ENCODE assay signal across 19 cellular contexts in genomic region chr13:105969761-105970160, GRCh38.
DNase-seq lines count a peak whose midpoint lies in the region; TF ChIP-seq lines count a peak whose summit lies in the region.
"Had no signal": no experiment of that assay in that cellular context is flagged by ENCODE, and none has a peak within 500 bp of the region (broad histone marks: within the 10 kb centered on the region; RNA-seq: fewer than 3 reads in every experiment).

No MANE protein-coding gene starts in this region.

- BruUV-seq in Caco-2 (replicated peaks; lab: Mats Ljungman, UMichigan) = no TSS peak

- H3K4me3 ChIP-seq in Caco-2 (ENCODE audit: low read depth, low read length) (no peak overlapping the region), esophagus muscularis mucosa (no peak overlapping the region)
- H3K4me3 ChIP-seq: ascending aorta, MG63, pancreas, spleen, uterus had no signal

- peak; percentile 74 to 87 for DNase-seq in Caco-2
- DNase-seq in LoVo (ENCODE audit: low spot score) = peak; percentile 85
- DNase-seq in esophagus muscularis mucosa (ENCODE audit: extremely low spot score) = peak; percentile 55
- DNase-seq in neural crest cell (ENCODE audit: low read depth, low spot score) = no peak
- no peak for DNase-seq in activated CD4-positive, alpha-beta memory T cell treated with anti-CD3 and anti-CD28 coated beads, Interleukin-2, amount 10 ng/mL, durations not matched to agents 7 days and 5 days
- no peak for DNase-seq in NCI-H1417 treated with DMSO at 0.1 percent for 48 hours (lab: John Stamatoyannopoulos, UW)
- no peak for DNase-seq in iPS-NIHi7 (ENCODE audit: extremely low spot score)
- DNase-seq in iPS-NIHi11 (ENCODE audit: low spot score) = no peak
- DNase-seq: activated CD4-positive, CD25-positive, alpha-beta regulatory T cell treated with anti-CD3 and anti-CD28 coated beads, Interleukin-2, amount 50 U/mL, for 72 hours; activated CD8-positive, alpha-beta memory T cell treated with anti-CD3 and anti-CD28 coated beads, Interleukin-2, amount 50 U/mL, for 4 hours; glutamatergic neuron; MG63; NCI-H2081; NCI-H748 treated with DMSO at 0.1 percent for 48 hours; pancreas; spleen; stimulated activated naive CD4-positive, alpha-beta T cell treated with Interleukin-2 at 50 U/mL for 16 hours; uterus had no signal

- no peak for TF ChIP-seq POLR2A in esophagus muscularis mucosa (IDR thresholded peaks at IDR 0.05; ENCODE audit: low read depth)

- H3K4me1 Mint-ChIP-seq in Caco-2 (ENCODE audit: low read depth, unreplicated experiment) (peaks cover 46% of the 10 kb centered on the region), neural crest cell (peaks cover 27% of the 10 kb centered on the region)
- no peaks in the 10 kb centered on the region for H3K4me1 Mint-ChIP-seq in activated CD4-positive, alpha-beta memory T cell treated with anti-CD3 and anti-CD28 coated beads, Interleukin-2, amount 10 ng/mL, durations not matched to agents 7 days and 5 days

- TF ChIP-seq CTCF in Caco-2 (IDR thresholded peaks at IDR 0.05; ENCODE audit: insufficient read depth in 1 of 2, low read depth in 1 of 2, low read length in 1 of 2, severe bottlenecking in 1 of 2, unreplicated experiment in 1 of 2) (no peak), esophagus muscularis mucosa (IDR thresholded peaks at IDR 0.05) (no peak), neural crest cell (conservative IDR thresholded peaks at IDR 0.05) (no peak)

- H3K36me3 ChIP-seq in Caco-2 (ENCODE audit: control insufficient read depth, insufficient read depth, low read length) (no peaks in the 10 kb centered on the region), esophagus muscularis mucosa (no peaks in the 10 kb centered on the region)
- H3K36me3 ChIP-seq: ascending aorta, MG63, pancreas, spleen, uterus had no signal

- H3K9me3 Mint-ChIP-seq in Caco-2 (ENCODE audit: unreplicated experiment) (no peaks in the 10 kb centered on the region), neural crest cell (no peaks in the 10 kb centered on the region)
- H3K9me3 Mint-ChIP-seq in activated CD4-positive, alpha-beta memory T cell treated with anti-CD3 and anti-CD28 coated beads, Interleukin-2, amount 10 ng/mL, durations not matched to agents 7 days and 5 days = no peaks in the 10 kb centered on the region

- no peaks in the 10 kb centered on the region; the same call in 1 of the 2 replicates for H3K27me3 ChIP-seq in Caco-2 (replicated peaks; ENCODE audit: control insufficient read depth, insufficient read depth, low read length)
- no peaks in the 10 kb centered on the region for H3K27me3 ChIP-seq in esophagus muscularis mucosa
- H3K27me3 ChIP-seq: ascending aorta, MG63, pancreas, spleen, uterus had no signal

- 36% methylated on average over 4 of the region's 4 CpGs for WGBS in esophagus muscularis mucosa

- H3K27ac ChIP-seq in esophagus muscularis mucosa (replicated peaks in 1 of 4) = no peak overlapping the region
- H3K27ac ChIP-seq: ascending aorta, pancreas, spleen, uterus had no signal

- intact Hi-C loops in Caco-2 (cut with micrococcal nuclease; ENCODE audit: unreplicated experiment) (loop anchor here (1.0 to 2.0 kb wide), 3 partner anchors 10 to 131 kb away; no protein-coding TSS in a partner anchor), esophagus muscularis mucosa (cut with DNase I) (no loop called here)

- peak overlapping the region; percentile 69 for H3K4me3 Mint-ChIP-seq in Caco-2 (ENCODE audit: unreplicated experiment)
- no peak overlapping the region for H3K4me3 Mint-ChIP-seq in neural crest cell
- no peak overlapping the region for H3K4me3 Mint-ChIP-seq in activated CD4-positive, alpha-beta memory T cell treated with anti-CD3 and anti-CD28 coated beads, Interleukin-2, amount 10 ng/mL, durations not matched to agents 7 days and 5 days

- POLR2A ChIA-PET in Caco-2 (lab: Charles Lee) = no interaction called here
- POLR2A ChIA-PET in activated CD4-positive, alpha-beta memory T cell treated with anti-CD3 and anti-CD28 coated beads, Interleukin-2, amount 10 ng/mL, durations not matched to agents 7 days and 5 days (lab: Charles Lee) = no interaction called here

- peak overlapping the region; percentile 76 for H3K27ac Mint-ChIP-seq in Caco-2 (ENCODE audit: unreplicated experiment)
- peak overlapping the region; percentile 29 for H3K27ac Mint-ChIP-seq in neural crest cell (ENCODE audit: unreplicated experiment)
- H3K27ac Mint-ChIP-seq in activated CD4-positive, alpha-beta memory T cell treated with anti-CD3 and anti-CD28 coated beads, Interleukin-2, amount 10 ng/mL, durations not matched to agents 7 days and 5 days = no peak overlapping the region

- H3K9me3 ChIP-seq in Caco-2 (no peaks in the 10 kb centered on the region), esophagus muscularis mucosa (no peaks in the 10 kb centered on the region)
- H3K9me3 ChIP-seq: ascending aorta, MG63, pancreas, spleen, uterus had no signal

- CTCF ChIA-PET in Caco-2 (lab: Charles Lee) = no interaction called here
- CTCF ChIA-PET in activated CD4-positive, alpha-beta memory T cell treated with anti-CD3 and anti-CD28 coated beads, Interleukin-2, amount 10 ng/mL, durations not matched to agents 7 days and 5 days (lab: Charles Lee) = no interaction called here

- no peak for TF ChIP-seq EP300 in esophagus muscularis mucosa (IDR thresholded peaks at IDR 0.05)

- H3K36me3 Mint-ChIP-seq in Caco-2 (ENCODE audit: insufficient read depth, unreplicated experiment) (no peaks in the 10 kb centered on the region), neural crest cell (ENCODE audit: low read depth) (no peaks in the 10 kb centered on the region)
- H3K36me3 Mint-ChIP-seq in activated CD4-positive, alpha-beta memory T cell treated with anti-CD3 and anti-CD28 coated beads, Interleukin-2, amount 10 ng/mL, durations not matched to agents 7 days and 5 days (ENCODE audit: low read depth) = no peaks in the 10 kb centered on the region

- H3K27me3 Mint-ChIP-seq in Caco-2 (ENCODE audit: insufficient read depth, unreplicated experiment) = no peaks in the 10 kb centered on the region
- H3K27me3 Mint-ChIP-seq in neural crest cell (ENCODE audit: low read depth) = no peaks in the 10 kb centered on the region
- H3K27me3 Mint-ChIP-seq in activated CD4-positive, alpha-beta memory T cell treated with anti-CD3 and anti-CD28 coated beads, Interleukin-2, amount 10 ng/mL, durations not matched to agents 7 days and 5 days = no peaks in the 10 kb centered on the region

- peaks cover 51% of the 10 kb centered on the region for H3K4me1 ChIP-seq in Caco-2
- no peaks in the 10 kb centered on the region for H3K4me1 ChIP-seq in esophagus muscularis mucosa
- H3K4me1 ChIP-seq: ascending aorta, spleen, uterus had no signal

Comparison
In these comparisons a context has a peak if more than half of its experiments do, and no peak if none do; other contexts are left out.
1. DNase-seq: peak in Caco-2 (2 of 2), LoVo (single experiment) and esophagus muscularis mucosa (single experiment); none in neural crest cell (single experiment), activated CD4-positive, alpha-beta memory T cell treated with anti-CD3 and anti-CD28 coated beads, Interleukin-2, amount 10 ng/mL, durations not matched to agents 7 days and 5 days (single experiment), NCI-H1417 treated with DMSO at 0.1 percent for 48 hours (single experiment), iPS-NIHi7 (single experiment) and iPS-NIHi11 (single experiment).